1 cellular context compared by ENCODE assay signal in genomic region chr14:64702493-64703392, GRCh38.
TF ChIP-seq lines count a peak whose summit lies in the region.

No MANE protein-coding gene starts in this region.

TF ChIP-seq in H1, 55 proteins besides CTCF, POLR2A, EP300 and RAD21 (continued from another document):
- TF ChIP-seq CHD7 (IDR thresholded peaks at IDR 0.05; ENCODE audit: insufficient replicate concordance, low read length) = no peak
- no peak for TF ChIP-seq KDM5A (IDR thresholded peaks at IDR 0.05; ENCODE audit: low read length)
- no peak for TF ChIP-seq EZH2 (IDR thresholded peaks at IDR 0.05; ENCODE audit: low read depth, low read length, severe bottlenecking)
- no peak for TF ChIP-seq BACH1 (IDR thresholded peaks at IDR 0.05; ENCODE audit: low read length)
- no peak for TF ChIP-seq TAF7 (optimal IDR thresholded peaks at IDR 0.05; ENCODE audit: borderline replicate concordance, low read depth, low read length)
- TF ChIP-seq ZNF274 (IDR thresholded peaks at IDR 0.05; ENCODE audit: borderline replicate concordance, extremely low read depth, low read length) = no peak
- no peak for TF ChIP-seq ATF3 (IDR thresholded peaks at IDR 0.05; ENCODE audit: insufficient read depth, low read depth, low read length)
- TF ChIP-seq KDM1A (IDR thresholded peaks at IDR 0.05; ENCODE audit: borderline replicate concordance, low read length) = peak; percentile 62; the same call in 1 of the 2 replicates
- no peak for TF ChIP-seq NRF1 (IDR thresholded peaks at IDR 0.05; ENCODE audit: low read depth, low read length)
- TF ChIP-seq SIRT6 (IDR thresholded peaks at IDR 0.05; ENCODE audit: low read length) = no peak
- TF ChIP-seq JUN (IDR thresholded peaks at IDR 0.05; ENCODE audit: low read depth, low read length) = no peak
- TF ChIP-seq SP2 (IDR thresholded peaks at IDR 0.05; ENCODE audit: low read length) = no peak
- TF ChIP-seq ATF2 (IDR thresholded peaks at IDR 0.05; ENCODE audit: low read length) = no peak
- TF ChIP-seq SRF (IDR thresholded peaks at IDR 0.05; ENCODE audit: low read depth, low read length) = no peak
- TF ChIP-seq E2F6 (IDR thresholded peaks at IDR 0.05) = no peak
- no peak for TF ChIP-seq SAP30 (IDR thresholded peaks at IDR 0.05; ENCODE audit: insufficient read depth, insufficient replicate concordance, low read length)
- peak; percentile 56; the same call in 1 of the 2 replicates for TF ChIP-seq MAX (IDR thresholded peaks at IDR 0.05)
- peak; percentile 45; the same call in 1 of the 2 replicates for TF ChIP-seq SP1 (IDR thresholded peaks at IDR 0.05; ENCODE audit: low read depth, low read length)
- no peak for TF ChIP-seq CHD1 (IDR thresholded peaks at IDR 0.05; ENCODE audit: low read depth, low read length)
- TF ChIP-seq HDAC6 (IDR thresholded peaks at IDR 0.05; ENCODE audit: low read depth, low read length) = no peak
- TF ChIP-seq SP4 (IDR thresholded peaks at IDR 0.05; ENCODE audit: low read length) = no peak; the same call in 1 of the 2 replicates
- no peak for TF ChIP-seq CBX5 (IDR thresholded peaks at IDR 0.05; ENCODE audit: low read depth, low read length)
- TF ChIP-seq FOSL1 (IDR thresholded peaks at IDR 0.05; ENCODE audit: insufficient read depth, low read depth, low read length) = no peak
- TF ChIP-seq POLR2AphosphoS5 (IDR thresholded peaks at IDR 0.05; ENCODE audit: low read depth, low read length) = no peak
- no peak for TF ChIP-seq YY1 (IDR thresholded peaks at IDR 0.05; ENCODE audit: low read depth, low read length)
- TF ChIP-seq BCL11A (IDR thresholded peaks at IDR 0.05; ENCODE audit: low read depth in 2 of 2, low read length in 2 of 2) = no peak
- no peak for TF ChIP-seq KDM4A (IDR thresholded peaks at IDR 0.05; ENCODE audit: low read depth, low read length, severe bottlenecking)
- no peak for TF ChIP-seq GTF2F1 (IDR thresholded peaks at IDR 0.05; ENCODE audit: borderline replicate concordance, low read depth, low read length)
- no peak for TF ChIP-seq GABPA (IDR thresholded peaks at IDR 0.05; ENCODE audit: borderline replicate concordance, insufficient read depth, low read length)
- TF ChIP-seq TEAD4 (IDR thresholded peaks at IDR 0.05; ENCODE audit: low read depth, low read length) = peak; percentile 95
- TF ChIP-seq EGR1 (IDR thresholded peaks at IDR 0.05; ENCODE audit: borderline replicate concordance, low read depth, low read length) = no peak
- TF ChIP-seq POU5F1 (IDR thresholded peaks at IDR 0.05; ENCODE audit: low read depth, low read length) = no peak
- no peak for TF ChIP-seq NANOG (IDR thresholded peaks at IDR 0.05; ENCODE audit: insufficient read depth, low read depth, low read length, poor library complexity, severe bottlenecking)
- no peak for TF ChIP-seq CTBP2 (IDR thresholded peaks at IDR 0.05; ENCODE audit: borderline replicate concordance, insufficient read depth, insufficient read length, low read length)
- no peak for TF ChIP-seq CREB1 (IDR thresholded peaks at IDR 0.05)
- TF ChIP-seq CHD2 (IDR thresholded peaks at IDR 0.05; ENCODE audit: low read length) = peak; percentile 60; the same call in 1 of the 2 replicates
- no peak for TF ChIP-seq TCF12 (IDR thresholded peaks at IDR 0.05; ENCODE audit: low read depth, low read length)
- TF ChIP-seq RFX5 (IDR thresholded peaks at IDR 0.05; ENCODE audit: borderline replicate concordance, low read depth, low read length) = no peak
- TF ChIP-seq PHF8 (conservative IDR thresholded peaks at IDR 0.05; ENCODE audit: low read depth, low read length) = 0 out of 2 replicates have a peak, but pooled peaks have one; percentile 9
- TF ChIP-seq CEBPB (IDR thresholded peaks at IDR 0.05; ENCODE audit: low read depth, low read length) = no peak
- 0 out of 2 replicates have a peak, but pooled peaks have one; percentile 9 for TF ChIP-seq SIX5 (IDR thresholded peaks at IDR 0.05; ENCODE audit: low read depth, low read length)
- TF ChIP-seq HDAC2 (IDR thresholded peaks at IDR 0.05; ENCODE audit: borderline replicate concordance in 1 of 2, low read depth in 2 of 2, low read length in 2 of 2) = no peak
- no peak for TF ChIP-seq SUZ12 (IDR thresholded peaks at IDR 0.05; ENCODE audit: low read length)
